Comparison of ENCODE assay signal across 15 cellular contexts in genomic region chr13:33446821-33447481, GRCh38.
DNase-seq lines count a peak whose midpoint lies in the region; ATAC-seq and TF ChIP-seq lines count a peak whose summit lies in the region.
"Had no signal": no experiment of that assay in that cellular context is flagged by ENCODE, and none has a peak within 500 bp of the region (broad histone marks: within the 10 kb centered on the region; RNA-seq: fewer than 3 reads in every experiment).

No MANE protein-coding gene starts in this region.

- TF ChIP-seq CTCF in epithelial cell of esophagus (IDR thresholded peaks at IDR 0.05; ENCODE audit: insufficient read depth, low read depth, low read length, missing control alignments), result no peak

- no peak for ATAC-seq in left cardiac atrium

- no peak overlapping the region for H3K4me3 ChIP-seq in epithelial cell of esophagus (ENCODE audit: low read length)
- H3K4me3 ChIP-seq: pancreas, SJCRH30 had no signal

- peak; percentile 93 for DNase-seq in COLO829 (ENCODE audit: low spot score)
- peak; percentile 13 for DNase-seq in NCI-H69 (lab: John Stamatoyannopoulos, UW)
- peak; percentile 81 for DNase-seq in epithelial cell of esophagus (ENCODE audit: low read depth)
- peak; percentile 58 for DNase-seq in pons (ENCODE audit: low spot score)
- no peak for DNase-seq in NCI-H1092 treated with DMSO at 0.1 percent for 48 hours (lab: John Stamatoyannopoulos, UW)
- no peak for DNase-seq in GM03348 (ENCODE audit: low spot score)
- no peak for DNase-seq in left cardiac atrium
- DNase-seq in DMS114 treated with DMSO at 0.1 percent for 48 hours (lab: John Stamatoyannopoulos, UW; ENCODE audit: unreplicated experiment), result no peak
- DNase-seq: activated effector memory CD4-positive, alpha-beta T cell treated with Interleukin-2 at 50 U/mL for 16 hours; aorta; C1 segment of cervical spinal cord; Kasumi-1; NCI-H187; pancreas; SJCRH30 had no signal

- intact Hi-C loops in left cardiac atrium (cut with DNase I), result no loop called here

Comparison
In these comparisons a context has a peak if more than half of its experiments do, and no peak if none do; other contexts are left out.
1. DNase-seq: peak in COLO829 (single experiment), NCI-H69 (single experiment), epithelial cell of esophagus (single experiment) and pons (single experiment); none in NCI-H1092 treated with DMSO at 0.1 percent for 48 hours (single experiment), GM03348 (single experiment), left cardiac atrium (single experiment) and DMS114 treated with DMSO at 0.1 percent for 48 hours (single experiment).